In the genomic region with DNA sequence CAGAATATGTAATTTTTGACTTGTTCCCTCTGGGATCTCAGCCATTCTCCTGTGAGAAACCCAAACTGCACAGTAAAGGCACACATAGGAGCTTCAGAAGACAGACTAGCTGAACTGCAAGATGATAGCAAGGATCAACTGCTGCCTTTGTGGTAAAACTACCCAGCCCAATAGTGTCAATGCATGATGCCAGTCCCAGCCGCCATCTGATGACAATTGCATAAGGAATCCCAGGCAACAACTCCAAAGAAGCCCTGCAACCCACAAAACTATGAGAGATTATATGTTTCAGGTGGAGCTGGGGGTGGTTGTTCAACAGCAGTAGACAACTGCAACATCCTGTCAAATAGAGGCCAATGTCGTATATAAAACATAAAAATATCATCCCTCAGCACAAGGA, we compare ENCODE assay signal across 20 cellular contexts.
"Had no signal": no experiment of that assay in that cellular context is flagged by ENCODE, and none has a peak within 500 bp of the region (broad histone marks: within the 10 kb centered on the region; RNA-seq: fewer than 3 reads in every experiment).

No MANE protein-coding gene starts in this region.

- H3K27ac ChIP-seq: SJSA1, SK-N-MC had no signal

- FAIRE-seq: RCC 7860 had no signal

- H3K36me3 ChIP-seq: MG63, SJSA1 had no signal

- DNase-seq: KBM-7, MG63, NCI-H1092, NCI-H1105 treated with DMSO at 0.1 percent for 48 hours, NCI-H1417 treated with DMSO at 0.1 percent for 48 hours, NCI-H146, NCI-H1694 treated with DMSO at 0.1 percent for 48 hours, NCI-H1930, NCI-H2081, NCI-H2107, NCI-H2227 treated with DMSO at 0.1 percent for 48 hours, NCI-H524 treated with DMSO at 0.1 percent for 48 hours, NCI-H69, NCI-H774, Right ventricle myocardium superior, RPMI8226, SIG-M5 had no signal

- H3K4me1 ChIP-seq: SJSA1 had no signal

- H3K27me3 ChIP-seq: MG63, SJSA1 had no signal

- H3K9me3 ChIP-seq: MG63, SJSA1 had no signal

- H3K4me3 ChIP-seq: MG63, SJSA1, SK-N-MC had no signal
